Comparison of ENCODE assay signal across 1 cellular context in genomic region chr17:27569884-27570577, GRCh38.
TF ChIP-seq lines count a peak whose summit lies in the region.

No MANE protein-coding gene starts in this region.

TF ChIP-seq in H1, 55 proteins besides CTCF, POLR2A, EP300 and RAD21:
- TF ChIP-seq SRF (IDR thresholded peaks at IDR 0.05; ENCODE audit: low read depth, low read length) = no peak
- no peak for TF ChIP-seq RFX5 (IDR thresholded peaks at IDR 0.05; ENCODE audit: borderline replicate concordance, low read depth, low read length)
- TF ChIP-seq CBX5 (IDR thresholded peaks at IDR 0.05; ENCODE audit: low read depth, low read length) = no peak
- TF ChIP-seq SP4 (IDR thresholded peaks at IDR 0.05; ENCODE audit: low read length) = no peak
- no peak for TF ChIP-seq EGR1 (IDR thresholded peaks at IDR 0.05; ENCODE audit: borderline replicate concordance, low read depth, low read length)
- TF ChIP-seq POU5F1 (IDR thresholded peaks at IDR 0.05; ENCODE audit: low read depth, low read length) = no peak
- no peak for TF ChIP-seq POLR2AphosphoS5 (IDR thresholded peaks at IDR 0.05; ENCODE audit: low read depth, low read length)
- no peak for TF ChIP-seq ATF3 (IDR thresholded peaks at IDR 0.05; ENCODE audit: insufficient read depth, low read depth, low read length)
- TF ChIP-seq ATF2 (IDR thresholded peaks at IDR 0.05; ENCODE audit: low read length) = no peak
- TF ChIP-seq SP2 (IDR thresholded peaks at IDR 0.05; ENCODE audit: low read length) = no peak
- TF ChIP-seq HDAC2 (IDR thresholded peaks at IDR 0.05; ENCODE audit: borderline replicate concordance in 1 of 2, low read depth in 2 of 2, low read length in 2 of 2) = no peak
- TF ChIP-seq SIN3A (conservative IDR thresholded peaks at IDR 0.05 in 1 of 2, IDR thresholded peaks at IDR 0.05 in 1 of 2; ENCODE audit: low read depth in 1 of 2, low read length in 2 of 2) = no peak
- no peak for TF ChIP-seq SP1 (IDR thresholded peaks at IDR 0.05; ENCODE audit: low read depth, low read length)
